ENCODE assay signal across 8 cellular contexts in genomic region chr1:160098852-160099647, GRCh38. TPM values are rescaled to one million over a fixed set of nuclear protein-coding genes. Genes with fewer than 3 reads are reported as not detected.
DNase-seq lines count a peak whose midpoint lies in the region; ATAC-seq and TF ChIP-seq lines count a peak whose summit lies in the region.

No MANE protein-coding gene starts in this region.

- peak overlapping the region; percentile 81 to 86 for H4K8ac ChIP-seq in IMR-90 (ENCODE audit: low read depth in 2 of 2, low read length in 2 of 2)

- peaks cover 0 to 20% of the 10 kb centered on the region in 2 experiments; a peak in 3 of 4 replicates for H3K79me1 ChIP-seq in IMR-90 (ENCODE audit: low read depth in 1 of 2, low read length in 2 of 2)

- H3K27me3 ChIP-seq in IMR-90 (ENCODE audit: control insufficient read depth, insufficient read depth, low read length) (no peaks in the 10 kb centered on the region; the same call in 1 of the 2 replicates), muscle layer of colon (ENCODE audit: control insufficient read depth in 1 of 2, insufficient read depth in 2 of 2, low read length in 2 of 2) (no peaks in the 10 kb centered on the region)

- H3K4me3 Mint-ChIP-seq in activated T-cell treated with anti-CD3 and anti-CD28 coated beads, Interleukin-2, amount 50 U/mL, for 24 hours, result peak overlapping the region; percentile 71

- H2AK5ac ChIP-seq in IMR-90 (ENCODE audit: low read depth, low read length), result peak overlapping the region; percentile 1; the same call in 1 of the 2 replicates

- H4K5ac ChIP-seq in IMR-90 (ENCODE audit: low read depth, low read length), result peak overlapping the region; percentile 74

- H2BK120ac ChIP-seq in IMR-90 (ENCODE audit: low read depth, low read length), result no peak overlapping the region

- H3K9me3 ChIP-seq in IMR-90 (ENCODE audit: control insufficient read depth, insufficient read depth, low read length) (no peaks in the 10 kb centered on the region), muscle layer of colon (ENCODE audit: low read length) (no peaks in the 10 kb centered on the region)

- no peak overlapping the region for H2BK5ac ChIP-seq in IMR-90 (ENCODE audit: low read depth, low read length, poor library complexity, severe bottlenecking)

- dilution Hi-C loops in IMR-90 (cut with HindIII; ENCODE audit: low sequenced_read_pairs, unreplicated experiment), result no loop called here

- DNase-seq in DMS 273 treated with DMSO at 0.1 percent for 48 hours (lab: John Stamatoyannopoulos, UW), result peak; percentile 81
- peak; percentile 87 for DNase-seq in IMR-90
- peak; percentile 61 for DNase-seq in OCI-M2 (lab: John Stamatoyannopoulos, UW; ENCODE audit: unreplicated experiment)
- DNase-seq in activated T-cell treated with anti-CD3 and anti-CD28 coated beads, Interleukin-2, amount 50 U/mL, for 24 hours, result peak; percentile 99
- DNase-seq in erythroblast (lab: John Stamatoyannopoulos, UW), result peak; percentile 90 to 91
- DNase-seq in stimulated activated CD8-positive, alpha-beta memory T cell treated with anti-CD3 and anti-CD28 coated beads, Interleukin-4, amount 100 ng/mL, for 48 hours, result peak; percentile 99

- POLR2A ChIA-PET in IMR-90 (lab: Charles Lee; ENCODE audit: unreplicated experiment), result no interaction called here

- H3K36me3 Mint-ChIP-seq in activated T-cell treated with anti-CD3 and anti-CD28 coated beads, Interleukin-2, amount 50 U/mL, for 24 hours (ENCODE audit: low read depth), result peaks cover 25% of the 10 kb centered on the region

- no peaks in the 10 kb centered on the region for H3K9me1 ChIP-seq in IMR-90 (ENCODE audit: insufficient read depth, low read length)

- H3K9me3 Mint-ChIP-seq in activated T-cell treated with anti-CD3 and anti-CD28 coated beads, Interleukin-2, amount 50 U/mL, for 24 hours, result no peaks in the 10 kb centered on the region

- peak overlapping the region; percentile 54; the same call in 1 of the 2 replicates for H3K4ac ChIP-seq in IMR-90 (ENCODE audit: low read depth, low read length)

- in situ Hi-C loops in IMR-90 (cut with MboI; ENCODE audit: low sequenced_read_pairs), result loop anchor here (10.0 kb wide), 1 partner anchor 256 kb away; no protein-coding TSS in a partner anchor

- CTCF ChIA-PET in IMR-90 (lab: Yijun Ruan, JAX), result interaction anchor here (0.6 to 1.0 kb wide), 2 partner anchors 131 to 278 kb away, joined by 3 read pairs; no protein-coding TSS in a partner anchor

- no peaks in the 10 kb centered on the region for H3K27me3 Mint-ChIP-seq in activated T-cell treated with anti-CD3 and anti-CD28 coated beads, Interleukin-2, amount 50 U/mL, for 24 hours

- 0 out of 2 replicates have a peak overlapping the region, but pooled peaks have one; percentile 46 for H3K56ac ChIP-seq in IMR-90 (ENCODE audit: extremely low read depth, insufficient read depth, low read length)

- no peak for TF ChIP-seq CTCF in IMR-90 (conservative IDR thresholded peaks at IDR 0.05; ENCODE audit: low read depth, low read length)

- H4K91ac ChIP-seq in IMR-90 (ENCODE audit: insufficient read depth, low read depth, low read length), result peak overlapping the region; percentile 24; the same call in 1 of the 2 replicates

- H3K27ac ChIP-seq in IMR-90 (ENCODE audit: insufficient read depth, low read length) (0 out of 2 replicates have a peak overlapping the region, but pooled peaks have one; percentile 7), muscle layer of colon (ENCODE audit: low read depth, low read length) (peak overlapping the region; percentile 94)

- peak overlapping the region; percentile 94 for H2AFZ ChIP-seq in IMR-90 (replicated peaks; ENCODE audit: low read length, poor library complexity)

- BruUV-seq in IMR-90 (replicated peaks; lab: Mats Ljungman, UMichigan), result no TSS peak

- H2BK20ac ChIP-seq in IMR-90 (ENCODE audit: low read depth, low read length), result no peak overlapping the region

- H4K20me1 ChIP-seq in IMR-90 (ENCODE audit: insufficient read depth, low read length), result 0 out of 2 replicates have a peak, but pooled peaks cover 5% of the 10 kb centered on the region

- H3K4me1 Mint-ChIP-seq in activated T-cell treated with anti-CD3 and anti-CD28 coated beads, Interleukin-2, amount 50 U/mL, for 24 hours (ENCODE audit: low read depth), result peaks cover 68% of the 10 kb centered on the region

- no peak overlapping the region; the same call in 1 of the 2 replicates for H3K18ac ChIP-seq in IMR-90 (ENCODE audit: low read depth, low read length)

- H3K4me1 ChIP-seq in IMR-90 (ENCODE audit: control insufficient read depth, insufficient read depth, low read length), result peaks cover 16% of the 10 kb centered on the region
- peaks cover 62% of the 10 kb centered on the region for H3K4me1 ChIP-seq in muscle layer of colon (ENCODE audit: insufficient read depth, low read length)

- H3K14ac ChIP-seq in IMR-90 (replicated peaks; ENCODE audit: low read depth, low read length), result no peak overlapping the region; the same call in 1 of the 2 replicates

- no peaks in the 10 kb centered on the region for H3K36me3 ChIP-seq in IMR-90 (ENCODE audit: control insufficient read depth, insufficient read depth, low read length)
- peaks cover 2% of the 10 kb centered on the region for H3K36me3 ChIP-seq in muscle layer of colon (ENCODE audit: insufficient read depth, low read length)

- no peak overlapping the region for H2BK15ac ChIP-seq in IMR-90 (ENCODE audit: low read depth, low read length)

- TF ChIP-seq RAD21 in IMR-90 (IDR thresholded peaks at IDR 0.05; ENCODE audit: low read length), result no peak

- no peak overlapping the region for H3K23ac ChIP-seq in IMR-90 (ENCODE audit: low read depth, low read length)

- H3K9ac ChIP-seq in IMR-90 (ENCODE audit: low read depth, low read length) (peak overlapping the region; percentile 41), muscle layer of colon (ENCODE audit: low read length) (peak overlapping the region; percentile 84)

- H3K4me2 ChIP-seq in IMR-90 (ENCODE audit: low read depth, low read length), result peak overlapping the region; percentile 99

- TF ChIP-seq POLR2A in IMR-90 (IDR thresholded peaks at IDR 0.05; ENCODE audit: low read depth, low read length) (no peak), erythroblast (IDR thresholded peaks at IDR 0.05; ENCODE audit: low read length) (no peak)

- H3K4me3 ChIP-seq in IMR-90 (ENCODE audit: insufficient read depth, low read depth, low read length) (peak overlapping the region; percentile 64), muscle layer of colon (ENCODE audit: low read depth in 1 of 2, low read length in 2 of 2) (peak overlapping the region; percentile 38 to 68)

- ATAC-seq in GM21529 (IDR thresholded peaks at IDR 0.05; ENCODE audit: unreplicated experiment) (peak; percentile 83), IMR-90 (ENCODE audit: low read depth) (peak; percentile 95)

- WGBS in IMR-90 (ENCODE audit: extremely low coverage in 2 of 2, insufficient read length in 1 of 2), 2 experiments, result 14% methylated on average over 7 of the region's 40 CpGs; no CpG with 5 or more reads in 1 of the 2 experiments

- intact Hi-C loops in IMR-90 (cut with micrococcal nuclease), result no loop called here

- H3K27ac Mint-ChIP-seq in activated T-cell treated with anti-CD3 and anti-CD28 coated beads, Interleukin-2, amount 50 U/mL, for 24 hours, result peak overlapping the region; percentile 90

- peak overlapping the region; percentile 73 for H2AK9ac ChIP-seq in IMR-90 (replicated peaks; ENCODE audit: low read depth, low read length, poor library complexity)

TF ChIP-seq in IMR-90, 13 proteins besides CTCF, POLR2A, EP300 and RAD21:
- TF ChIP-seq MAZ (IDR thresholded peaks at IDR 0.05; ENCODE audit: borderline replicate concordance, low read depth, low read length) (peak; percentile 72; the same call in 1 of the 2 replicates), USF2 (IDR thresholded peaks at IDR 0.05; ENCODE audit: low read depth, low read length) (no peak)

RNA-seq across cellular contexts. Expression of gene IGSF8, which starts 0.6 kb away (rescaled TPM):
- total RNA-seq in IMR-90 (2012; rRNA removed), result 7.5 and 8.8 TPM in 2 replicates
- polyA plus RNA-seq in IMR-90 (2012; rRNA removed), result 25.2 and 26.3 TPM in 2 replicates
- polyA plus RNA-seq in IMR-90 (2012; cell fraction: cytosol; rRNA removed), result 24.0 and 37.8 TPM in 2 replicates
- polyA plus RNA-seq in IMR-90 (2012; cell fraction: nucleus; rRNA removed; ENCODE audit: low replicate concordance), result 23.9 and 55.0 TPM in 2 replicates

RNA-seq across cellular contexts. Expression of gene ATP1A2, which starts 16.5 kb away (rescaled TPM):
- total RNA-seq in IMR-90 (2012; rRNA removed), result under 0.01 and 0.28 TPM in 2 replicates
- 0.14 and 0.15 TPM in 2 replicates for polyA plus RNA-seq in IMR-90 (2012; rRNA removed)
- 0.01 and 0.16 TPM in 2 replicates for polyA plus RNA-seq in IMR-90 (2012; cell fraction: cytosol; rRNA removed)
- polyA plus RNA-seq in IMR-90 (2012; cell fraction: nucleus; rRNA removed; ENCODE audit: low replicate concordance), result 0.35 and 0.52 TPM in 2 replicates

RNA-seq across cellular contexts. Expression of gene KCNJ9, which starts 17.7 kb away (rescaled TPM):
- not detected in 2 replicates for total RNA-seq in IMR-90 (2012; rRNA removed)
- polyA plus RNA-seq in IMR-90 (2012; rRNA removed), result not detected in 2 replicates
- polyA plus RNA-seq in IMR-90 (2012; cell fraction: cytosol; rRNA removed), result not detected in 2 replicates
- not detected in 2 replicates for polyA plus RNA-seq in IMR-90 (2012; cell fraction: nucleus; rRNA removed; ENCODE audit: low replicate concordance)

RNA-seq across cellular contexts. Expression of gene KCNJ10, which starts 29.1 kb away (rescaled TPM):
- not detected in 2 replicates for total RNA-seq in IMR-90 (2012; rRNA removed)
- polyA plus RNA-seq in IMR-90 (2012; rRNA removed), result not detected in 2 replicates
- polyA plus RNA-seq in IMR-90 (2012; cell fraction: cytosol; rRNA removed), result not detected in 2 replicates
- not detected in 2 replicates for polyA plus RNA-seq in IMR-90 (2012; cell fraction: nucleus; rRNA removed; ENCODE audit: low replicate concordance)

RNA-seq across cellular contexts. Expression of gene ATP1A4, which starts 52.4 kb away (rescaled TPM):
- total RNA-seq in IMR-90 (2012; rRNA removed), result not detected in 2 replicates
- polyA plus RNA-seq in IMR-90 (2012; rRNA removed), result not detected in 2 replicates
- not detected in 2 replicates for polyA plus RNA-seq in IMR-90 (2012; cell fraction: cytosol; rRNA removed)
- polyA plus RNA-seq in IMR-90 (2012; cell fraction: nucleus; rRNA removed; ENCODE audit: low replicate concordance), result not detected in 2 replicates

Comparison
In these comparisons a context has a peak if more than half of its experiments do, and no peak if none do; other contexts are left out.
1. Peak in every context shown above with its lines: DNase-seq, ATAC-seq, H3K4me3 ChIP-seq and H3K27ac ChIP-seq.